Comparison of ENCODE assay signal across 20 cellular contexts in genomic region chr1:203426349-203426748, GRCh38. TPM values are rescaled to one million over a fixed set of nuclear protein-coding genes. Genes with fewer than 3 reads are reported as not detected.
"Had no signal": no experiment of that assay in that cellular context is flagged by ENCODE, and none has a peak within 500 bp of the region (broad histone marks: within the 10 kb centered on the region; RNA-seq: fewer than 3 reads in every experiment).

No MANE protein-coding gene starts in this region.

- H3K4me3 Mint-ChIP-seq: activated CD4-positive, alpha-beta T cell treated with anti-CD3 and anti-CD28 coated beads, Interleukin-2, amount 10 ng/mL, durations not matched to agents 7 days and 5 days; activated CD8-positive, alpha-beta T cell treated with anti-CD3 and anti-CD28 coated beads, Interleukin-2, amount 10 ng/mL, durations not matched to agents 7 days and 5 days; activated naive CD4-positive, alpha-beta T cell treated with anti-CD3 and anti-CD28 coated beads for 36 hours; activated T-cell treated with anti-CD3 and anti-CD28 coated beads, Interleukin-2, amount 50 U/mL, for 24 hours; naive thymus-derived CD8-positive, alpha-beta T cell; stimulated activated naive CD8-positive, alpha-beta T cell treated with anti-CD3 and anti-CD28 coated beads, Interleukin-15, Interleukin-2, amounts not matched to agents 100 ng/mL and 50 ng/mL, for 24 hours had no signal

- DNase-seq: activated CD4-positive, alpha-beta T cell treated with anti-CD3 and anti-CD28 coated beads, Interleukin-2, amount 10 ng/mL, durations not matched to agents 7 days and 5 days; activated CD8-positive, alpha-beta T cell treated with anti-CD3 and anti-CD28 coated beads, Interleukin-2, amount 10 ng/mL, durations not matched to agents 7 days and 5 days; activated naive CD4-positive, alpha-beta T cell treated with anti-CD3 and anti-CD28 coated beads for 36 hours; activated T-cell treated with anti-CD3 and anti-CD28 coated beads, Interleukin-2, amount 50 U/mL, for 24 hours; body of pancreas; erythroblast; foreskin melanocyte; left ventricle myocardium inferior; mammary epithelial cell; naive thymus-derived CD8-positive, alpha-beta T cell; nucleus accumbens; T1000; trophoblast cell had no signal

- H3K4me3 ChIP-seq: body of pancreas, left ventricle myocardium inferior, right atrium auricular region, suprapubic skin had no signal

- H3K27ac Mint-ChIP-seq: activated CD4-positive, alpha-beta T cell treated with anti-CD3 and anti-CD28 coated beads, Interleukin-2, amount 10 ng/mL, durations not matched to agents 7 days and 5 days; activated CD8-positive, alpha-beta T cell treated with anti-CD3 and anti-CD28 coated beads, Interleukin-2, amount 10 ng/mL, durations not matched to agents 7 days and 5 days; activated naive CD4-positive, alpha-beta T cell treated with anti-CD3 and anti-CD28 coated beads for 36 hours; activated T-cell treated with anti-CD3 and anti-CD28 coated beads, Interleukin-2, amount 50 U/mL, for 24 hours; activated T-helper 2 cell treated with anti-CD3 and anti-CD28 coated beads, Interferon-gamma antibody, Interleukin-2, Interleukin-4, amounts not matched to agents 10 μg/mL and 5 μg/mL and 100 μg/mL, durations not matched to agents 14 hours and 24 hours and 36 hours; naive thymus-derived CD8-positive, alpha-beta T cell; stimulated activated naive CD8-positive, alpha-beta T cell treated with anti-CD3 and anti-CD28 coated beads, Interleukin-15, Interleukin-2, amounts not matched to agents 100 ng/mL and 50 ng/mL, for 24 hours had no signal

- H3K9me3 Mint-ChIP-seq: activated CD4-positive, alpha-beta T cell treated with anti-CD3 and anti-CD28 coated beads, Interleukin-2, amount 10 ng/mL, durations not matched to agents 7 days and 5 days; activated naive CD4-positive, alpha-beta T cell treated with anti-CD3 and anti-CD28 coated beads for 36 hours; activated T-cell treated with anti-CD3 and anti-CD28 coated beads, Interleukin-2, amount 50 U/mL, for 24 hours; activated T-helper 2 cell treated with anti-CD3 and anti-CD28 coated beads, Interferon-gamma antibody, Interleukin-2, Interleukin-4, amounts not matched to agents 10 μg/mL and 5 μg/mL and 100 μg/mL, durations not matched to agents 14 hours and 24 hours and 36 hours; naive thymus-derived CD8-positive, alpha-beta T cell; stimulated activated naive CD8-positive, alpha-beta T cell treated with anti-CD3 and anti-CD28 coated beads, Interleukin-15, Interleukin-2, amounts not matched to agents 100 ng/mL and 50 ng/mL, for 24 hours had no signal

- H3K27me3 ChIP-seq: body of pancreas, right atrium auricular region had no signal

- H3K9me3 ChIP-seq: body of pancreas, left ventricle myocardium inferior, right atrium auricular region, suprapubic skin had no signal

- H3K27ac ChIP-seq: body of pancreas, left ventricle myocardium inferior, right atrium auricular region, suprapubic skin had no signal

- H3K36me3 Mint-ChIP-seq: naive thymus-derived CD8-positive, alpha-beta T cell had no signal

- H3K4me1 Mint-ChIP-seq: activated CD4-positive, alpha-beta T cell treated with anti-CD3 and anti-CD28 coated beads, Interleukin-2, amount 10 ng/mL, durations not matched to agents 7 days and 5 days; naive thymus-derived CD8-positive, alpha-beta T cell had no signal

- H3K36me3 ChIP-seq: left ventricle myocardium inferior, right atrium auricular region, suprapubic skin had no signal

- H3K4me1 ChIP-seq: left ventricle myocardium inferior, right atrium auricular region, suprapubic skin had no signal

- ATAC-seq: activated CD4-positive, CD25-positive, alpha-beta regulatory T cell treated with anti-CD3 and anti-CD28 coated beads, Interleukin-2, amount 50 U/mL, for 24 hours; activated CD8-positive, alpha-beta T cell treated with anti-CD3 and anti-CD28 coated beads, Interleukin-2, amount 10 ng/mL, durations not matched to agents 7 days and 5 days; body of pancreas; naive thymus-derived CD8-positive, alpha-beta T cell had no signal

RNA-seq across cellular contexts. Expression of gene PRELP, which starts 49.3 kb away (rescaled TPM):
- total RNA-seq: activated CD4-positive, alpha-beta T cell treated with anti-CD3 and anti-CD28 coated beads, Interleukin-2, amount 10 ng/mL, durations not matched to agents 7 days and 5 days; activated CD8-positive, alpha-beta T cell treated with anti-CD3 and anti-CD28 coated beads, Interleukin-2, amount 10 ng/mL, durations not matched to agents 7 days and 5 days; activated naive CD4-positive, alpha-beta T cell treated with anti-CD3 and anti-CD28 coated beads for 36 hours; activated T-helper 2 cell treated with anti-CD3 and anti-CD28 coated beads, Interferon-gamma antibody, Interleukin-2, Interleukin-4, amounts not matched to agents 10 μg/mL and 5 μg/mL and 100 μg/mL, durations not matched to agents 14 hours and 24 hours and 36 hours; mononuclear cell; naive thymus-derived CD8-positive, alpha-beta T cell; T-helper 1 cell treated with Interleukin-12 subunit alpha and Interleukin-12 subunit beta and Interleukin-4 antibody, amounts not matched to agents 30 ng/mL and 1 ng/mL, for 36 hours had no signal
